Comparison of ENCODE assay signal across 24 cellular contexts in genomic region chr20:23368316-23369110, GRCh38. TPM values are rescaled to one million over a fixed set of nuclear protein-coding genes. Genes with fewer than 3 reads are reported as not detected.
DNase-seq lines count a peak whose midpoint lies in the region; ATAC-seq, FAIRE-seq and TF ChIP-seq lines count a peak whose summit lies in the region.
"Had no signal": no experiment of that assay in that cellular context is flagged by ENCODE, and none has a peak within 500 bp of the region (broad histone marks: within the 10 kb centered on the region; RNA-seq: fewer than 3 reads in every experiment).

No MANE protein-coding gene starts in this region.

- no peak overlapping the region for H3K4ac ChIP-seq in mesenchymal stem cell (ENCODE audit: low read depth in 1 of 2, low read length in 2 of 2)

- 92% methylated on average over 2 of the region's 2 CpGs for WGBS in A549 (ENCODE audit: missing lambda C conversion rate)
- 92% methylated on average over 2 of the region's 2 CpGs for WGBS in mesenchymal stem cell
- 90 to 95% methylated on average over 2 of the region's 2 CpGs for WGBS in heart right ventricle, 2 donors
- 94 to 98% (median 97%) methylated on average over 2 of the region's 2 CpGs for WGBS in spleen, 5 donors

- intact Hi-C loops in heart right ventricle (cut with DNase I) (loop anchor here in 6 of 10 donors (5.0 to 10.0 kb wide), 5 partner anchors 39 to 266 kb away; partner anchors contain the start of genes CST3 (in 2 of the 6) and CST9 (in 1 of the 6)), spleen (cut with DNase I; ENCODE audit: low total_unique reads) (loop anchor here (5.0 kb wide), 1 partner anchor 49 kb away; no protein-coding TSS in a partner anchor)

- H2BK12ac ChIP-seq in mesenchymal stem cell (ENCODE audit: low read length in 2 of 2): no peak overlapping the region

- no peak overlapping the region for H4K91ac ChIP-seq in mesenchymal stem cell (ENCODE audit: low read length)

- no peak overlapping the region for H2AK5ac ChIP-seq in mesenchymal stem cell (ENCODE audit: low read length, severe bottlenecking)

- no peak overlapping the region for H2BK15ac ChIP-seq in mesenchymal stem cell (ENCODE audit: low read depth, poor library complexity, severe bottlenecking)

- H3K4me2 ChIP-seq in A549 (peak overlapping the region; percentile 3; the same call in 1 of the 3 replicates), mesenchymal stem cell (ENCODE audit: low read length, poor library complexity, severe bottlenecking) (no peak overlapping the region)

- H2BK5ac ChIP-seq in mesenchymal stem cell (ENCODE audit: low read depth, low read length, poor library complexity, severe bottlenecking): no peak overlapping the region

- H3K18ac ChIP-seq in mesenchymal stem cell (ENCODE audit: low read depth in 1 of 2, low read length in 2 of 2): no peak overlapping the region

- peaks cover 50% of the 10 kb centered on the region for H3K4me1 Mint-ChIP-seq in brain

- no peaks in the 10 kb centered on the region for H3K9me3 Mint-ChIP-seq in brain
- H3K9me3 Mint-ChIP-seq: activated CD4-positive, alpha-beta T cell treated with anti-CD3 and anti-CD28 coated beads, Interleukin-2, amount 10 ng/mL, durations not matched to agents 7 days and 5 days; activated naive CD4-positive, alpha-beta T cell treated with anti-CD3 and anti-CD28 coated beads, Interleukin-2, amount 10 ng/mL, durations not matched to agents 7 days and 5 days; IgD-negative memory B cell; memory B cell; nephron; stimulated activated naive CD8-positive, alpha-beta T cell treated with anti-CD3 and anti-CD28 coated beads, Interleukin-15, amount 100 ng/mL, for 72 hours; T-cell had no signal

- POLR2A ChIA-PET in A549 (lab: Yijun Ruan, JAX): interaction anchor here (1.3 kb wide), 1 partner anchor 18 kb away, joined by 4 read pairs; the partner anchor contains the start of gene NXT1

- no peaks in the 10 kb centered on the region for H3K27me3 ChIP-seq in mesenchymal stem cell (ENCODE audit: control insufficient read depth in 1 of 2, insufficient read depth in 1 of 2, low read length in 2 of 2)
- no peaks in the 10 kb centered on the region for H3K27me3 ChIP-seq in heart right ventricle
- H3K27me3 ChIP-seq in spleen (replicated peaks in 1 of 7): no peaks in the 10 kb centered on the region

- no peaks in the 10 kb centered on the region for H3K9me3 ChIP-seq in A549
- H3K9me3 ChIP-seq in mesenchymal stem cell (ENCODE audit: control insufficient read depth, low read length): no peaks in the 10 kb centered on the region
- no peaks in the 10 kb centered on the region for H3K9me3 ChIP-seq in heart right ventricle
- H3K9me3 ChIP-seq in spleen: no peaks in the 10 kb centered on the region

- no peak for TF ChIP-seq EP300 in A549 (IDR thresholded peaks at IDR 0.05)

- no peak overlapping the region for H3K9ac ChIP-seq in mesenchymal stem cell (ENCODE audit: low read length)

- H3K4me1 ChIP-seq in A549 (peaks cover 32% of the 10 kb centered on the region), mesenchymal stem cell (ENCODE audit: control insufficient read depth, insufficient read depth, low read depth, low read length) (peaks cover 13% of the 10 kb centered on the region), heart right ventricle (peaks cover 6 to 67% (median 36%) of the 10 kb centered on the region in 9 donors), spleen (peaks cover 18 to 46% (median 35%) of the 10 kb centered on the region in 6 donors)

- no peak for TF ChIP-seq RAD21 in A549 (conservative IDR thresholded peaks at IDR 0.05 in 1 of 2, IDR thresholded peaks at IDR 0.05 in 1 of 2)

- no peak for FAIRE-seq in A549 (lab: Jason Lieb, UNC)
- FAIRE-seq: bronchial epithelial cell, GM19239 had no signal

- H3K4me3 ChIP-seq in A549 (no peak overlapping the region), mesenchymal stem cell (ENCODE audit: insufficient read depth in 1 of 2, low read depth in 1 of 2, low read length in 2 of 2) (no peak overlapping the region), heart right ventricle (no peak overlapping the region), spleen (no peak overlapping the region)

- peaks cover 27% of the 10 kb centered on the region for H3K79me1 ChIP-seq in mesenchymal stem cell (replicated peaks; ENCODE audit: low read length, poor library complexity, severe bottlenecking)

- ATAC-seq in A549 (no peak), heart right ventricle (no peak), HG03045 (IDR thresholded peaks at IDR 0.05; ENCODE audit: unreplicated experiment) (no peak), GM21576 (IDR thresholded peaks at IDR 0.05; ENCODE audit: unreplicated experiment) (no peak)

- H3K4me3 Mint-ChIP-seq in brain: peak overlapping the region in 3 of 5 experiments; percentile 21 to 49 (median 22)
- H3K4me3 Mint-ChIP-seq: activated CD4-positive, alpha-beta T cell treated with anti-CD3 and anti-CD28 coated beads, Interleukin-2, amount 10 ng/mL, durations not matched to agents 7 days and 5 days; activated naive CD4-positive, alpha-beta T cell treated with anti-CD3 and anti-CD28 coated beads, Interleukin-2, amount 10 ng/mL, durations not matched to agents 7 days and 5 days; IgD-negative memory B cell; memory B cell; nephron; stimulated activated naive CD8-positive, alpha-beta T cell treated with anti-CD3 and anti-CD28 coated beads, Interleukin-15, amount 100 ng/mL, for 72 hours; T-cell had no signal

- H3K36me3 ChIP-seq in mesenchymal stem cell (ENCODE audit: control insufficient read depth in 1 of 2, insufficient read depth in 2 of 2, low read depth in 1 of 2, low read length in 2 of 2): peaks cover 40 to 77% of the 10 kb centered on the region in 2 experiments
- H3K36me3 ChIP-seq in heart right ventricle: peaks cover 0 to 94% (median 47%) of the 10 kb centered on the region in 9 donors
- H3K36me3 ChIP-seq in spleen: peaks cover 0 to 89% (median 63%) of the 10 kb centered on the region in 6 donors

- peaks cover 45% of the 10 kb centered on the region for H3K36me3 Mint-ChIP-seq in brain

- TF ChIP-seq POLR2A in A549 (IDR thresholded peaks at IDR 0.05; ENCODE audit: low read length): no peak
- TF ChIP-seq POLR2A in spleen (IDR thresholded peaks at IDR 0.05): no peak

- H3K27ac Mint-ChIP-seq in brain: peak overlapping the region in 2 of 5 experiments; percentile 87 to 94
- H3K27ac Mint-ChIP-seq: activated CD4-positive, alpha-beta T cell treated with anti-CD3 and anti-CD28 coated beads, Interleukin-2, amount 10 ng/mL, durations not matched to agents 7 days and 5 days; activated naive CD4-positive, alpha-beta T cell treated with anti-CD3 and anti-CD28 coated beads, Interleukin-2, amount 10 ng/mL, durations not matched to agents 7 days and 5 days; memory B cell; stimulated activated naive CD8-positive, alpha-beta T cell treated with anti-CD3 and anti-CD28 coated beads, Interleukin-15, amount 100 ng/mL, for 72 hours had no signal

- TF ChIP-seq CTCF in A549 (IDR thresholded peaks at IDR 0.05) (no peak), brain (conservative IDR thresholded peaks at IDR 0.05) (no peak), heart right ventricle (IDR thresholded peaks at IDR 0.05) (no peak), spleen (IDR thresholded peaks at IDR 0.05 in 8 of 11, conservative IDR thresholded peaks at IDR 0.05 in 3 of 11) (no peak)

- DNase-seq in A549 (ENCODE audit: low read depth in 1 of 2, low spot score in 1 of 2) (no peak), GM03348 (ENCODE audit: low spot score) (peak; percentile 37), mesenchymal stem cell (no peak), heart right ventricle (no peak), spleen (no peak)
- DNase-seq: activated CD4-positive, alpha-beta T cell treated with anti-CD3 and anti-CD28 coated beads, Interleukin-2, amount 10 ng/mL, durations not matched to agents 7 days and 5 days; activated naive CD4-positive, alpha-beta T cell treated with anti-CD3 and anti-CD28 coated beads, Interleukin-2, amount 10 ng/mL, durations not matched to agents 7 days and 5 days; activated T-cell treated with anti-CD3 and anti-CD28 coated beads for 4 hours; effector CD8-positive, alpha-beta T cell; H7; hypothalamus; MV-4-11; NCI-H2081; NCI-H510A; stimulated activated naive CD8-positive, alpha-beta T cell treated with anti-CD3 and anti-CD28 coated beads, Interleukin-15, amount 100 ng/mL, for 72 hours; T-cell had no signal

- no peak overlapping the region for H2AFZ ChIP-seq in mesenchymal stem cell (ENCODE audit: low read depth, low read length)

- H2BK120ac ChIP-seq in mesenchymal stem cell (ENCODE audit: low read depth, low read length): no peak overlapping the region

- no peak overlapping the region for H3K14ac ChIP-seq in mesenchymal stem cell (ENCODE audit: low read length in 2 of 2)

- no peak overlapping the region for H3K23ac ChIP-seq in mesenchymal stem cell (ENCODE audit: low read length in 2 of 2)

- no peaks in the 10 kb centered on the region for H3K27me3 Mint-ChIP-seq in brain
- H3K27me3 Mint-ChIP-seq: activated CD4-positive, alpha-beta T cell treated with anti-CD3 and anti-CD28 coated beads, Interleukin-2, amount 10 ng/mL, durations not matched to agents 7 days and 5 days; activated naive CD4-positive, alpha-beta T cell treated with anti-CD3 and anti-CD28 coated beads, Interleukin-2, amount 10 ng/mL, durations not matched to agents 7 days and 5 days; IgD-negative memory B cell; memory B cell; stimulated activated naive CD8-positive, alpha-beta T cell treated with anti-CD3 and anti-CD28 coated beads, Interleukin-15, amount 100 ng/mL, for 72 hours; T-cell had no signal

- CTCF ChIA-PET in A549 (lab: Yijun Ruan, JAX): interaction anchor here (0.9 to 1.2 kb wide), 3 partner anchors 10 to 68 kb away, joined by 3 to 4 read pairs (median 3); no protein-coding TSS in a partner anchor

- no peak overlapping the region for H3K27ac ChIP-seq in A549
- peak overlapping the region; percentile 24 for H3K27ac ChIP-seq in mesenchymal stem cell (ENCODE audit: low read length, poor library complexity, severe bottlenecking)
- peak overlapping the region in 2 of 10 donors; percentile 7 to 28 for H3K27ac ChIP-seq in heart right ventricle
- H3K27ac ChIP-seq in spleen: no peak overlapping the region

- no peak overlapping the region for H4K8ac ChIP-seq in mesenchymal stem cell (ENCODE audit: low read length)

RNA-seq across cellular contexts. Expression of gene GZF1, which starts 6.5 kb away (rescaled TPM):
- polyA plus RNA-seq in A549 (2011; rRNA removed): 24.7 and 33.4 TPM in 2 replicates
- 31.3 and 34.5 TPM in 2 replicates for polyA plus RNA-seq in A549 (2012; cell fraction: cytosol; rRNA removed)
- polyA plus RNA-seq in A549 (2012; cell fraction: nucleus; rRNA removed): 37.6 and 68.6 TPM in 2 replicates
- 13.2 to 16.1 TPM (median 15.6 TPM) in 3 replicates for polyA plus RNA-seq in A549 (2017; fragmentation: RNase III; extraction: RNeasy Plus Mini Kit Qiagen cat#74134 plus additional on column Dnase treatment)
- polyA minus RNA-seq in A549 (2011; rRNA and poly(A)+ RNA removed): 69.4 and 96.5 TPM in 2 replicates
- 10.4 TPM for polyA plus RNA-seq in brain (ENCODE audit: insufficient read depth, low read depth, low replicate concordance)
- 5.8 TPM for polyA plus RNA-seq in mesenchymal stem cell (2013, experiment 1 of 2)
- 6.2 TPM for polyA plus RNA-seq in mesenchymal stem cell (2013, experiment 2 of 2)
- total RNA-seq in heart right ventricle: 10 to 100 TPM; 20.6 to 42.7 (median 28.8) TPM
- 10 to 100 TPM in 1 of 2 donors, 1 to 10 TPM in 1; 8.6 to 10.0 TPM for polyA plus RNA-seq in heart right ventricle
- total RNA-seq in spleen: 10 to 100 TPM; 10.5 to 17.0 (median 12.0) TPM
- polyA plus RNA-seq in spleen: 1 to 10 TPM; 3.3 to 5.6 (median 3.8) TPM

RNA-seq across cellular contexts. Expression of gene NXT1, which starts 17.9 kb away (rescaled TPM):
- polyA plus RNA-seq in A549 (2011; rRNA removed): 68.2 and 71.8 TPM in 2 replicates
- 97.1 and 104 TPM in 2 replicates for polyA plus RNA-seq in A549 (2012; cell fraction: cytosol; rRNA removed)
- 59.9 and 65.3 TPM in 2 replicates for polyA plus RNA-seq in A549 (2012; cell fraction: nucleus; rRNA removed)
- polyA plus RNA-seq in A549 (2017; fragmentation: RNase III; extraction: RNeasy Plus Mini Kit Qiagen cat#74134 plus additional on column Dnase treatment): 44.3 to 45.5 TPM (median 45.1 TPM) in 3 replicates
- 42.8 and 48.1 TPM in 2 replicates for polyA minus RNA-seq in A549 (2011; rRNA and poly(A)+ RNA removed)
- polyA plus RNA-seq in brain (ENCODE audit: insufficient read depth, low read depth, low replicate concordance): 31.2 TPM
- 17.2 TPM for polyA plus RNA-seq in mesenchymal stem cell (2013, experiment 1 of 2)
- polyA plus RNA-seq in mesenchymal stem cell (2013, experiment 2 of 2): 18.1 TPM
- total RNA-seq in heart right ventricle: 10 to 100 TPM in 2 of 10 donors, 1 to 10 TPM in 8; 4.5 to 12.9 (median 6.5) TPM
- 10 to 100 TPM in 1 of 2 donors, 1 to 10 TPM in 1; 6.6 to 21.3 TPM for polyA plus RNA-seq in heart right ventricle
- total RNA-seq in spleen: 10 to 100 TPM; 14.6 to 35.8 (median 22.6) TPM
- polyA plus RNA-seq in spleen: 10 to 100 TPM; 19.7 to 37.4 (median 33.5) TPM

RNA-seq across cellular contexts. Expression of gene NAPB, which starts 52.8 kb away (rescaled TPM):
- polyA plus RNA-seq in A549 (2011; rRNA removed) (8.2 and 12.7 TPM in 2 replicates), A549 (2017; fragmentation: RNase III; extraction: RNeasy Plus Mini Kit Qiagen cat#74134 plus additional on column Dnase treatment) (5.7 to 6.6 TPM (median 6.2 TPM) in 3 replicates), brain (ENCODE audit: insufficient read depth, low read depth, low replicate concordance) (60.1 TPM), heart right ventricle (1 to 10 TPM; 2.1 to 5.8 TPM), spleen (1 to 10 TPM; 3.4 to 6.9 (median 4.5) TPM)
- 2.2 TPM in 2 replicates for polyA plus RNA-seq in A549 (2012; cell fraction: cytosol; rRNA removed)
- polyA plus RNA-seq in A549 (2012; cell fraction: nucleus; rRNA removed): 2.5 and 5.5 TPM in 2 replicates
- 8.4 and 8.8 TPM in 2 replicates for polyA minus RNA-seq in A549 (2011; rRNA and poly(A)+ RNA removed)
- 4.6 TPM for polyA plus RNA-seq in mesenchymal stem cell (2013, experiment 1 of 2)
- 4.0 TPM for polyA plus RNA-seq in mesenchymal stem cell (2013, experiment 2 of 2)
- total RNA-seq in heart right ventricle (1 to 10 TPM; 3.1 to 7.2 (median 6.1) TPM), spleen (10 to 100 TPM; 11.3 to 31.9 (median 16.2) TPM)
